Comparison of ENCODE assay signal across 1 cellular context in the genomic region with DNA sequence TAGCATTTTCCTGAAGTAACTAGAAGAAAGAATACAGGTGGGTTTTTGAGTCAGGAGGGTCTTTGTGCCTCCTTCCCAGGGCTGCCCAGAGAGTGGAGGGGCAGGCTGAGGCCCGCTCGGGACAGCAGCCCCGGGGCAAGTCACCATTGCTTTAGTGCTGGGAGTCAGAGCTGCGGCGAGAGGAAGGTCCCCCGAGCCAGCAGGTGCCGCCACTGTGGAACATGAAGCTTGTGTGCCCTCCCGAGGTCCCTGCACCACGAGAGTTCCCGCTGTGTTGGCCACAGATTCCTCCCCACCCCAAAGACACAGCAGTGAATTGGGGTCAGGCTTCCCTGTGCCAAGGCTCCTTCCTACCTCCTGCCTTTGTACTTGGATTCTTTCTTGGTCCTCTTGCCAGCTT.
TF ChIP-seq lines count a peak whose summit lies in the region.

No MANE protein-coding gene starts in this region.

TF ChIP-seq in WTC11, 78 proteins besides CTCF, POLR2A, EP300 and RAD21 (continued from another document):
- TF ChIP-seq NR1H2 (CRISPR knock-in tag; IDR thresholded peaks at IDR 0.05) (no peak), TEAD4 (CRISPR knock-in tag; IDR thresholded peaks at IDR 0.05) (no peak), NFATC4 (CRISPR knock-in tag; IDR thresholded peaks at IDR 0.05) (no peak), MAX (CRISPR knock-in tag; IDR thresholded peaks at IDR 0.05) (no peak), KAT7 (CRISPR knock-in tag; IDR thresholded peaks at IDR 0.05; ENCODE audit: borderline replicate concordance) (no peak), ETV6 (CRISPR knock-in tag; IDR thresholded peaks at IDR 0.05) (no peak)
- TF ChIP-seq, protein P1, sequence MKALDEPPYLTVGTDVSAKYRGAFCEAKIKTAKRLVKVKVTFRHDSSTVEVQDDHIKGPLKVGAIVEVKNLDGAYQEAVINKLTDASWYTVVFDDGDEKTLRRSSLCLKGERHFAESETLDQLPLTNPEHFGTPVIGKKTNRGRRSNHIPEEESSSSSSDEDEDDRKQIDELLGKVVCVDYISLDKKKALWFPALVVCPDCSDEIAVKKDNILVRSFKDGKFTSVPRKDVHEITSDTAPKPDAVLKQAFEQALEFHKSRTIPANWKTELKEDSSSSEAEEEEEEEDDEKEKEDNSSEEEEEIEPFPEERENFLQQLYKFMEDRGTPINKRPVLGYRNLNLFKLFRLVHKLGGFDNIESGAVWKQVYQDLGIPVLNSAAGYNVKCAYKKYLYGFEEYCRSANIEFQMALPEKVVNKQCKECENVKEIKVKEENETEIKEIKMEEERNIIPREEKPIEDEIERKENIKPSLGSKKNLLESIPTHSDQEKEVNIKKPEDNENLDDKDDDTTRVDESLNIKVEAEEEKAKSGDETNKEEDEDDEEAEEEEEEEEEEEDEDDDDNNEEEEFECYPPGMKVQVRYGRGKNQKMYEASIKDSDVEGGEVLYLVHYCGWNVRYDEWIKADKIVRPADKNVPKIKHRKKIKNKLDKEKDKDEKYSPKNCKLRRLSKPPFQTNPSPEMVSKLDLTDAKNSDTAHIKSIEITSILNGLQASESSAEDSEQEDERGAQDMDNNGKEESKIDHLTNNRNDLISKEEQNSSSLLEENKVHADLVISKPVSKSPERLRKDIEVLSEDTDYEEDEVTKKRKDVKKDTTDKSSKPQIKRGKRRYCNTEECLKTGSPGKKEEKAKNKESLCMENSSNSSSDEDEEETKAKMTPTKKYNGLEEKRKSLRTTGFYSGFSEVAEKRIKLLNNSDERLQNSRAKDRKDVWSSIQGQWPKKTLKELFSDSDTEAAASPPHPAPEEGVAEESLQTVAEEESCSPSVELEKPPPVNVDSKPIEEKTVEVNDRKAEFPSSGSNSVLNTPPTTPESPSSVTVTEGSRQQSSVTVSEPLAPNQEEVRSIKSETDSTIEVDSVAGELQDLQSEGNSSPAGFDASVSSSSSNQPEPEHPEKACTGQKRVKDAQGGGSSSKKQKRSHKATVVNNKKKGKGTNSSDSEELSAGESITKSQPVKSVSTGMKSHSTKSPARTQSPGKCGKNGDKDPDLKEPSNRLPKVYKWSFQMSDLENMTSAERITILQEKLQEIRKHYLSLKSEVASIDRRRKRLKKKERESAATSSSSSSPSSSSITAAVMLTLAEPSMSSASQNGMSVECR (CRISPR knock-in tag; IDR thresholded peaks at IDR 0.05; ENCODE audit: borderline replicate concordance): no peak
- TF ChIP-seq, protein P2, sequence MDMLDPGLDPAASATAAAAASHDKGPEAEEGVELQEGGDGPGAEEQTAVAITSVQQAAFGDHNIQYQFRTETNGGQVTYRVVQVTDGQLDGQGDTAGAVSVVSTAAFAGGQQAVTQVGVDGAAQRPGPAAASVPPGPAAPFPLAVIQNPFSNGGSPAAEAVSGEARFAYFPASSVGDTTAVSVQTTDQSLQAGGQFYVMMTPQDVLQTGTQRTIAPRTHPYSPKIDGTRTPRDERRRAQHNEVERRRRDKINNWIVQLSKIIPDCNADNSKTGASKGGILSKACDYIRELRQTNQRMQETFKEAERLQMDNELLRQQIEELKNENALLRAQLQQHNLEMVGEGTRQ (CRISPR knock-in tag; IDR thresholded peaks at IDR 0.05): no peak
